In the genomic region with DNA sequence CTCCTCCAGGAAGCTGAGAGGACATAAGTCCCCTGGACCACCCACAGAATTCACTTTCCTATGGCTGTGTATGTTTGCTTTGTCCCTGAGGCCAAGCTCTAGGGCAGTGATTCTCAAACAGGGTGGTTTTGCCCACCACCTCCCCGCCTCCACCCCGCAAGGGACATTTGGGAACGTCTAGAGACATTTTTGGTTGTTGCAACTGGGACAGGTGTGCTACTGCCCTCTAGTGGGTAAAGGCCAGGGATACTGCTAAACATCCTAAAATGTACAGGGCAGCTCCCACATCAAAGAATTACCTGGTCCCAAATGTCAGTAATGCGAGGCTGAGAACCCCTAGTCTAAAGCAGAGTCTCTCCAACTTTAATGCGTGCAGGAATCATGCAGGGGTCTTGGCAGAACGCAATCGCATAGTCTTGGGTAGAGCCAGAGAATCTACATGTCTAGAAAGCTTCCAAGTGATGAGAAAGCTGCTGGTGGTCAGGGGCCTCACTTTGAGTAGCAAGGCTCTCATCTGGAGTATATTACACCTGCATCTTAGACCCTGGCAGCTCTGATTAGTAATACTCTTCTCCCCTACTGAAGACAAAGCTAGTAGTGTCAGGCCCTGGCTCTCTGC, we compare ENCODE assay signal across 8 cellular contexts. TPM values are rescaled to one million over a fixed set of nuclear protein-coding genes. Genes with fewer than 3 reads are reported as not detected.
DNase-seq lines count a peak whose midpoint lies in the region; ATAC-seq, FAIRE-seq and TF ChIP-seq lines count a peak whose summit lies in the region.

No MANE protein-coding gene starts in this region.

- H3K27ac ChIP-seq in SU-DHL-6 (ENCODE audit: low read depth, low read length) (peak overlapping the region; percentile 27; the same call in 1 of the 2 replicates), right atrium auricular region (no peak overlapping the region), small intestine (ENCODE audit: low read depth in 1 of 2, low read length in 1 of 2) (no peak overlapping the region)

- ATAC-seq in stimulated activated memory B cell treated with anti-CD40 and anti-IgM and Interleukin-4, amounts not matched to agents 10 μg/mL and 1 μg/mL and 100 μg/mL, for 72 hours = no peak
- ATAC-seq in GM18867 (IDR thresholded peaks at IDR 0.05; ENCODE audit: unreplicated experiment) = no peak

- peaks cover 38% of the 10 kb centered on the region for H3K27me3 Mint-ChIP-seq in stimulated activated memory B cell treated with anti-CD40 and anti-IgM and Interleukin-4, amounts not matched to agents 10 μg/mL and 1 μg/mL and 100 μg/mL, for 72 hours

- no peak overlapping the region for H3K4me2 ChIP-seq in SU-DHL-6 (ENCODE audit: low read depth, low read length, poor library complexity, severe bottlenecking)

- no peak overlapping the region for H3K4me3 Mint-ChIP-seq in stimulated activated memory B cell treated with anti-CD40 and anti-IgM and Interleukin-4, amounts not matched to agents 10 μg/mL and 1 μg/mL and 100 μg/mL, for 72 hours

- H3K27me3 ChIP-seq in SU-DHL-6 (ENCODE audit: low read length) = no peaks in the 10 kb centered on the region
- peaks cover 0 to 5% of the 10 kb centered on the region in 2 donors for H3K27me3 ChIP-seq in right atrium auricular region
- H3K27me3 ChIP-seq in small intestine (ENCODE audit: control insufficient read depth in 2 of 2, insufficient read depth in 2 of 2, low read length in 2 of 2) = peaks cover 0 to 14% of the 10 kb centered on the region in 2 donors

- H3K4me1 Mint-ChIP-seq in stimulated activated memory B cell treated with anti-CD40 and anti-IgM and Interleukin-4, amounts not matched to agents 10 μg/mL and 1 μg/mL and 100 μg/mL, for 72 hours = peaks cover 11% of the 10 kb centered on the region

- H3K4me1 ChIP-seq in right atrium auricular region (peaks cover 0 to 19% of the 10 kb centered on the region in 2 donors), small intestine (ENCODE audit: control insufficient read depth in 2 of 2, insufficient read depth in 1 of 2, low read depth in 1 of 2, low read length in 1 of 2) (peaks cover 0 to under 1% of the 10 kb centered on the region in 2 donors)

- WGBS in small intestine, 3 donors = 6 to 12% (median 11%) methylated on average over 7 of the region's 7 CpGs

- peak; percentile 68 for TF ChIP-seq CTCF in SU-DHL-6 (IDR thresholded peaks at IDR 0.05; ENCODE audit: insufficient read depth, low read length, poor library complexity, severe bottlenecking)
- peak; percentile 59 to 87 for TF ChIP-seq CTCF in right atrium auricular region (IDR thresholded peaks at IDR 0.05)

- H4K20me1 ChIP-seq in SU-DHL-6 (ENCODE audit: low read depth, low read length) = no peaks in the 10 kb centered on the region

- no peak for FAIRE-seq in small intestine (lab: Jason Lieb, UNC)

- H3F3A ChIP-seq in SU-DHL-6 (ENCODE audit: insufficient read depth) = no peaks in the 10 kb centered on the region

- H3K9ac ChIP-seq in SU-DHL-6 (ENCODE audit: low read length) = no peak overlapping the region

- H3K36me3 ChIP-seq in SU-DHL-6 (ENCODE audit: low read length) = no peaks in the 10 kb centered on the region
- H3K36me3 ChIP-seq in right atrium auricular region = no peaks in the 10 kb centered on the region
- no peaks in the 10 kb centered on the region for H3K36me3 ChIP-seq in small intestine (ENCODE audit: control insufficient read depth in 2 of 2, insufficient read depth in 2 of 2, low read length in 2 of 2)

- H3K27ac Mint-ChIP-seq in stimulated activated memory B cell treated with anti-CD40 and anti-IgM and Interleukin-4, amounts not matched to agents 10 μg/mL and 1 μg/mL and 100 μg/mL, for 72 hours = no peak overlapping the region

- H3K36me3 Mint-ChIP-seq in stimulated activated memory B cell treated with anti-CD40 and anti-IgM and Interleukin-4, amounts not matched to agents 10 μg/mL and 1 μg/mL and 100 μg/mL, for 72 hours = peaks cover 6% of the 10 kb centered on the region

- no peak overlapping the region for H2AFZ ChIP-seq in SU-DHL-6 (ENCODE audit: low read depth, low read length, severe bottlenecking)

- H3K79me2 ChIP-seq in SU-DHL-6 (ENCODE audit: insufficient read depth, low read length) = no peaks in the 10 kb centered on the region

- DNase-seq in EL = peak; percentile 75
- DNase-seq in Kasumi-1 (lab: John Stamatoyannopoulos, UW) = peak; percentile 60 to 70
- DNase-seq in amniotic epithelial cell (ENCODE audit: low read depth) = peak; percentile 54
- no peak for DNase-seq in right atrium auricular region (ENCODE audit: low spot score)
- peak; percentile 46 for DNase-seq in small intestine

- H3K9me3 ChIP-seq in SU-DHL-6 (ENCODE audit: insufficient read depth, low read length) = no peaks in the 10 kb centered on the region
- H3K9me3 ChIP-seq in right atrium auricular region = no peaks in the 10 kb centered on the region
- H3K9me3 ChIP-seq in small intestine (ENCODE audit: control insufficient read depth, low read depth) = no peaks in the 10 kb centered on the region

- no peaks in the 10 kb centered on the region for H3K9me3 Mint-ChIP-seq in stimulated activated memory B cell treated with anti-CD40 and anti-IgM and Interleukin-4, amounts not matched to agents 10 μg/mL and 1 μg/mL and 100 μg/mL, for 72 hours

- no peak overlapping the region for H3K4me3 ChIP-seq in SU-DHL-6 (ENCODE audit: insufficient read depth, low read length, poor library complexity, severe bottlenecking)
- H3K4me3 ChIP-seq in right atrium auricular region = no peak overlapping the region
- no peak overlapping the region for H3K4me3 ChIP-seq in small intestine (ENCODE audit: low read depth in 1 of 2, low read length in 2 of 2)

- no peaks in the 10 kb centered on the region for H3K9me2 ChIP-seq in SU-DHL-6 (replicated peaks; ENCODE audit: insufficient read depth, low read length)

RNA-seq across cellular contexts. Expression of gene KCNS1, which starts 5.1 kb away (rescaled TPM):
- total RNA-seq in right atrium auricular region = under 1 TPM; 0.33 to 0.39 TPM
- polyA plus RNA-seq in small intestine = 1 to 10 TPM in 1 of 3 donors, not detected in 2; 1.0 TPM

RNA-seq across cellular contexts. Expression of gene WFDC5, which starts 19.1 kb away (rescaled TPM):
- not detected for total RNA-seq in right atrium auricular region
- under 1 TPM in 1 of 3 donors, not detected in 2; 0.12 TPM for polyA plus RNA-seq in small intestine

RNA-seq across cellular contexts. Expression of gene WFDC12, which starts 28.4 kb away (rescaled TPM):
- total RNA-seq in right atrium auricular region = not detected
- under 1 TPM in 1 of 3 donors, not detected in 2; 0.07 TPM for polyA plus RNA-seq in small intestine
